ENCODE assay signal across 11 cellular contexts in genomic region chr1:156418416-156418815, GRCh38. TPM values are rescaled to one million over a fixed set of nuclear protein-coding genes. Genes with fewer than 3 reads are reported as not detected.
"Had no signal": no experiment of that assay in that cellular context is flagged by ENCODE, and none has a peak within 500 bp of the region (broad histone marks: within the 10 kb centered on the region; RNA-seq: fewer than 3 reads in every experiment).

No MANE protein-coding gene starts in this region.

RNA-seq across cellular contexts. Expression of gene RHBG, which starts 49.4 kb away (rescaled TPM):
- total RNA-seq: activated CD4-positive, alpha-beta memory T cell treated with anti-CD3 and anti-CD28 coated beads, Interleukin-2, amount 10 ng/mL, durations not matched to agents 7 days and 5 days; activated CD4-positive, alpha-beta T cell treated with anti-CD3 and anti-CD28 coated beads for 36 hours; activated CD4-positive, alpha-beta T cell treated with anti-CD3 and anti-CD28 coated beads, Interleukin-2, amount 10 ng/mL, durations not matched to agents 7 days and 5 days; activated CD8-positive, alpha-beta memory T cell treated with anti-CD3 and anti-CD28 coated beads, Interleukin-2, amount 10 ng/mL, durations not matched to agents 7 days and 5 days; activated CD8-positive, alpha-beta T cell treated with anti-CD3 and anti-CD28 coated beads, Interleukin-2, amount 10 ng/mL, durations not matched to agents 7 days and 5 days; activated naive CD8-positive, alpha-beta T cell treated with anti-CD3 and anti-CD28 coated beads, Interleukin-2, amount 10 ng/mL, durations not matched to agents 7 days and 5 days; activated T-helper 2 cell treated with anti-CD3 and anti-CD28 coated beads, Interferon-gamma antibody, Interleukin-2, Interleukin-4, amounts not matched to agents 10 μg/mL and 5 μg/mL and 100 μg/mL, durations not matched to agents 14 hours and 24 hours and 36 hours; aorta; astrocyte; cardiac muscle cell; T-helper 2 cell treated with Interferon-gamma antibody and Interleukin-4, amounts not matched to agents 100 ng/mL and 5 ng/mL, for 36 hours had no signal
- polyA plus RNA-seq: aorta, cardiac muscle cell had no signal
